ENCODE assay signal across 9 cellular contexts in the genomic region with DNA sequence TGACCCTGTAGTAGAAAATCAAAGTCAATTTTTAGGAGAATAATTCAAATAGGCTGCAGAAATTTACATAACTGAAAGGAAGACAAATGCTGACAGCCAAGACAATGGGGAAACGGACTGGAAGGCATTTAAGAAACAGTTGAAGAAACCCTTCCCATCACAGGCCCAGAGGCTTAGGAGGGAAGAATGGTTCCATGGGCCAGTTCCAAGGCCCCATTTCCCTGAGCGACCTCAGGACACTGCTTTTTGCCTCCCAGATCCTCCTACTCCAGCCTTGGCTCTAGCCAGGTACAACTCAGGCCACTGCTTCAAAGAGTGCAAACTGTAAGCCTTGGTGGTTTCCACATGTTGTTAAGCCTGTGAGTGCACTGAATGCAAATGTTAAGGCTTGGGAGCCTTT.
"Had no signal": no experiment of that assay in that cellular context is flagged by ENCODE, and none has a peak within 500 bp of the region (broad histone marks: within the 10 kb centered on the region; RNA-seq: fewer than 3 reads in every experiment).

No MANE protein-coding gene starts in this region.

- DNase-seq: Karpas-422, Kasumi-1, KBM-7, KG1 had no signal

- H3K27ac ChIP-seq: HL-60, KMS-11 had no signal

- FAIRE-seq: HepG2, HTR-8/SVneo had no signal

- ATAC-seq: HepG2 had no signal

- H3K27ac Mint-ChIP-seq: IgD-negative memory B cell had no signal

- H3K4me2 ChIP-seq: KMS-11 had no signal

- H3K4me3 Mint-ChIP-seq: IgD-negative memory B cell had no signal

- H3K4me1 Mint-ChIP-seq: IgD-negative memory B cell had no signal

- H3K9ac ChIP-seq: KMS-11 had no signal
